1 cellular context compared by ENCODE assay signal in genomic region chr6:158751192-158751591, GRCh38.
TF ChIP-seq lines count a peak whose summit lies in the region.

No MANE protein-coding gene starts in this region.

TF ChIP-seq in HCT116, 20 proteins besides CTCF, POLR2A, EP300 and RAD21 (continued from another document):
- no peak for TF ChIP-seq REST (IDR thresholded peaks at IDR 0.05; ENCODE audit: low read depth)
- no peak for TF ChIP-seq SP1 (IDR thresholded peaks at IDR 0.05; ENCODE audit: low read depth)
- no peak for TF ChIP-seq EZH2phosphoT487 (IDR thresholded peaks at IDR 0.05; ENCODE audit: borderline replicate concordance)
- TF ChIP-seq YY1 (IDR thresholded peaks at IDR 0.05; ENCODE audit: extremely low read depth, insufficient replicate concordance, low read depth, low read length) = no peak
- TF ChIP-seq TCF7L2 (IDR thresholded peaks at IDR 0.05; ENCODE audit: borderline replicate concordance, extremely low read depth, insufficient read depth, insufficient read length) = no peak
- TF ChIP-seq SIN3A (IDR thresholded peaks at IDR 0.05; ENCODE audit: low read depth) = no peak
- no peak for TF ChIP-seq POLR2AphosphoS5 (IDR thresholded peaks at IDR 0.05; ENCODE audit: low read depth, low read length)
- no peak for TF ChIP-seq CBX3 (IDR thresholded peaks at IDR 0.05; ENCODE audit: low read depth)
- no peak for TF ChIP-seq ZNF274 (IDR thresholded peaks at IDR 0.05; ENCODE audit: low read depth, low read length)
- no peak for TF ChIP-seq JUND (IDR thresholded peaks at IDR 0.05)
- no peak for TF ChIP-seq ZBTB33 (IDR thresholded peaks at IDR 0.05; ENCODE audit: extremely low read depth, insufficient replicate concordance, low read length)
- no peak for TF ChIP-seq FOSL1 (IDR thresholded peaks at IDR 0.05; ENCODE audit: low read depth)
- TF ChIP-seq ZFX (IDR thresholded peaks at IDR 0.05) = no peak
- no peak for TF ChIP-seq EGR1 (IDR thresholded peaks at IDR 0.05; ENCODE audit: low read depth)
